Comparison of ENCODE assay signal across 18 cellular contexts in genomic region chr12:57618966-57619433, GRCh38. TPM values are rescaled to one million over a fixed set of nuclear protein-coding genes. Genes with fewer than 3 reads are reported as not detected.
DNase-seq lines count a peak whose midpoint lies in the region; ATAC-seq and TF ChIP-seq lines count a peak whose summit lies in the region.
"Had no signal": no experiment of that assay in that cellular context is flagged by ENCODE, and none has a peak within 500 bp of the region (broad histone marks: within the 10 kb centered on the region; RNA-seq: fewer than 3 reads in every experiment).

No MANE protein-coding gene starts in this region.

- peaks cover 29% of the 10 kb centered on the region for H3K4me1 Mint-ChIP-seq in T-helper 17 cell
- peaks cover 34% of the 10 kb centered on the region for H3K4me1 Mint-ChIP-seq in stimulated activated effector memory CD8-positive, alpha-beta T cell treated with anti-CD3 and anti-CD28 coated beads, Interleukin-12 subunit alpha, Interleukin-12 subunit beta, amount 100 ng/mL, for 72 hours

- H3K4me1 ChIP-seq in heart left ventricle (peaks cover 0 to 52% (median 21%) of the 10 kb centered on the region in 12 donors), iPS-18a (ENCODE audit: control insufficient read depth, low read depth, low read length) (peaks cover 4% of the 10 kb centered on the region), uterus (peaks cover 0 to 6% of the 10 kb centered on the region in 2 donors)

- H3K36me3 ChIP-seq in heart left ventricle = peaks cover 0 to 24% (median 10%) of the 10 kb centered on the region in 9 donors
- H3K36me3 ChIP-seq in iPS-18a (ENCODE audit: control insufficient read depth, low read depth, low read length) = no peaks in the 10 kb centered on the region
- H3K36me3 ChIP-seq in uterus = no peaks in the 10 kb centered on the region

- peak overlapping the region in 9 of 12 donors; percentile 9 to 82 (median 69) for H3K27ac ChIP-seq in heart left ventricle
- no peak overlapping the region for H3K27ac ChIP-seq in iPS-18a (ENCODE audit: low read length)
- no peak overlapping the region for H3K27ac ChIP-seq in uterus
- H3K27ac ChIP-seq: esophagus muscularis mucosa had no signal

- H3K27me3 ChIP-seq in heart left ventricle = peaks cover 3 to 52% (median 22%) of the 10 kb centered on the region in 9 donors
- H3K27me3 ChIP-seq in iPS-18a (ENCODE audit: control insufficient read depth, insufficient read depth, low read length) = peaks cover 88% of the 10 kb centered on the region
- no peaks in the 10 kb centered on the region for H3K27me3 ChIP-seq in uterus

- H3K4me3 ChIP-seq in heart left ventricle (peak overlapping the region in 8 of 12 donors; percentile 25 to 66 (median 48)), iPS-18a (ENCODE audit: low read length) (peak overlapping the region; percentile 34), uterus (no peak overlapping the region)
- H3K4me3 ChIP-seq: esophagus muscularis mucosa, K562 had no signal

- H3K9me3 ChIP-seq in heart left ventricle (no peaks in the 10 kb centered on the region), T-helper 17 cell (ENCODE audit: control insufficient read depth, low read length, poor library complexity, severe bottlenecking) (no peaks in the 10 kb centered on the region), iPS-18a (ENCODE audit: control insufficient read depth, low read depth, low read length) (no peaks in the 10 kb centered on the region), uterus (no peaks in the 10 kb centered on the region)
- H3K9me3 ChIP-seq: esophagus muscularis mucosa had no signal

- peaks cover 11% of the 10 kb centered on the region for H3K36me3 Mint-ChIP-seq in T-helper 17 cell (ENCODE audit: low read depth)
- no peaks in the 10 kb centered on the region for H3K36me3 Mint-ChIP-seq in stimulated activated effector memory CD8-positive, alpha-beta T cell treated with anti-CD3 and anti-CD28 coated beads, Interleukin-12 subunit alpha, Interleukin-12 subunit beta, amount 100 ng/mL, for 72 hours
- H3K36me3 Mint-ChIP-seq: activated naive CD4-positive, alpha-beta T cell treated with anti-CD3 and anti-CD28 coated beads, Interleukin-2, amount 10 ng/mL, durations not matched to agents 7 days and 5 days had no signal

- 47 to 63% (median 55%) methylated on average over 16 of the region's 16 CpGs for WGBS in heart left ventricle, 4 donors

- peaks cover 95% of the 10 kb centered on the region for H3K27me3 Mint-ChIP-seq in T-helper 17 cell

- DNase-seq in heart left ventricle (peak in 1 of 5 donors; percentile 58), left ventricle myocardium superior (no peak), T-helper 17 cell (no peak), NOMO-1 treated with DMSO at 0.1 percent for 48 hours (lab: John Stamatoyannopoulos, UW; ENCODE audit: unreplicated experiment) (no peak), GDM1 (lab: John Stamatoyannopoulos, UW) (no peak), uterus (no peak)
- no peak for DNase-seq in stimulated activated effector memory CD8-positive, alpha-beta T cell treated with anti-CD3 and anti-CD28 coated beads, Interleukin-12 subunit alpha, Interleukin-12 subunit beta, amount 100 ng/mL, for 72 hours (ENCODE audit: low spot score in 2 of 2)
- DNase-seq: activated CD4-positive, CD25-positive, alpha-beta regulatory T cell treated with anti-CD3 and anti-CD28 coated beads, Interleukin-2, amount 50 U/mL, for 72 hours; COR-L47; kidney glomerular epithelial cell; MV-4-11; NCI-H2029; NCI-H510A treated with DMSO at 0.1 percent for 48 hours had no signal

- no peak overlapping the region for H3K27ac Mint-ChIP-seq in T-helper 17 cell
- H3K27ac Mint-ChIP-seq in stimulated activated effector memory CD8-positive, alpha-beta T cell treated with anti-CD3 and anti-CD28 coated beads, Interleukin-12 subunit alpha, Interleukin-12 subunit beta, amount 100 ng/mL, for 72 hours = no peak overlapping the region
- H3K27ac Mint-ChIP-seq: activated naive CD4-positive, alpha-beta T cell treated with anti-CD3 and anti-CD28 coated beads, Interleukin-2, amount 10 ng/mL, durations not matched to agents 7 days and 5 days had no signal

- TF ChIP-seq CTCF in heart left ventricle (IDR thresholded peaks at IDR 0.05) = no peak
- TF ChIP-seq CTCF in uterus (IDR thresholded peaks at IDR 0.05) = no peak

- no peaks in the 10 kb centered on the region for H3K9me3 Mint-ChIP-seq in stimulated activated effector memory CD8-positive, alpha-beta T cell treated with anti-CD3 and anti-CD28 coated beads, Interleukin-12 subunit alpha, Interleukin-12 subunit beta, amount 100 ng/mL, for 72 hours
- H3K9me3 Mint-ChIP-seq: activated naive CD4-positive, alpha-beta T cell treated with anti-CD3 and anti-CD28 coated beads, Interleukin-2, amount 10 ng/mL, durations not matched to agents 7 days and 5 days had no signal

- ATAC-seq in heart left ventricle (peak; percentile 12 to 58 (median 30)), left ventricle myocardium superior (no peak), T-helper 17 cell (no peak)
- ATAC-seq in stimulated activated effector memory CD8-positive, alpha-beta T cell treated with anti-CD3 and anti-CD28 coated beads, Interleukin-12 subunit alpha, Interleukin-12 subunit beta, amount 100 ng/mL, for 72 hours = no peak
- ATAC-seq: K562 had no signal

- H3K4me3 Mint-ChIP-seq in T-helper 17 cell = peak overlapping the region; percentile 68
- H3K4me3 Mint-ChIP-seq in stimulated activated effector memory CD8-positive, alpha-beta T cell treated with anti-CD3 and anti-CD28 coated beads, Interleukin-12 subunit alpha, Interleukin-12 subunit beta, amount 100 ng/mL, for 72 hours = peak overlapping the region; percentile 47
- H3K4me3 Mint-ChIP-seq: activated naive CD4-positive, alpha-beta T cell treated with anti-CD3 and anti-CD28 coated beads, Interleukin-2, amount 10 ng/mL, durations not matched to agents 7 days and 5 days had no signal

- TF ChIP-seq POLR2A in heart left ventricle (IDR thresholded peaks at IDR 0.05) (no peak), uterus (IDR thresholded peaks at IDR 0.05) (no peak)

- no peak overlapping the region for H3K9ac ChIP-seq in iPS-18a (ENCODE audit: low read length)

- intact Hi-C loops in heart left ventricle (cut with DNase I) = loop anchor here in 1 of 10 donors (2.0 kb wide), 1 partner anchor 98 kb away; the partner anchor contains the start of gene DDIT3
- intact Hi-C loops in left ventricle myocardium superior (cut with micrococcal nuclease) = no loop called here
- intact Hi-C loops in uterus (cut with DNase I; ENCODE audit: low total_unique reads) = no loop called here

RNA-seq across cellular contexts. Expression of gene ARHGEF25, which starts 7.8 kb away (rescaled TPM):
- 10 to 100 TPM in 4 of 9 donors, 1 to 10 TPM in 5; 5.5 to 11.5 (median 9.5) TPM for total RNA-seq in heart left ventricle
- polyA plus RNA-seq in heart left ventricle = 10 to 100 TPM; 10.2 to 20.3 TPM
- 11.9 TPM for total RNA-seq in left ventricle myocardium superior
- total RNA-seq in T-helper 17 cell = 1 to 10 TPM in 1 of 2 donors, under 1 TPM in 1; 0.37 to 1.2 TPM
- 100 to 1,000 TPM in 1 of 4 donors, 10 to 100 TPM in 3; 52.9 to 205 (median 85.6) TPM for total RNA-seq in uterus

RNA-seq across cellular contexts. Expression of gene B4GALNT1, which starts 14.0 kb away (rescaled TPM):
- total RNA-seq in heart left ventricle = 1 to 10 TPM; 1.9 to 8.8 (median 5.9) TPM
- polyA plus RNA-seq in heart left ventricle = 1 to 10 TPM; 2.6 to 5.1 TPM
- total RNA-seq in left ventricle myocardium superior = 5.1 TPM
- not detected for total RNA-seq in T-helper 17 cell
- 10 to 100 TPM in 1 of 4 donors, 1 to 10 TPM in 3; 2.9 to 14.1 (median 3.9) TPM for total RNA-seq in uterus
- total RNA-seq: bronchial epithelial cell had no signal

RNA-seq across cellular contexts. Expression of gene DTX3, which starts 14.4 kb away (rescaled TPM):
- total RNA-seq in heart left ventricle = 10 to 100 TPM; 15.6 to 30.7 (median 22.4) TPM
- 10 to 100 TPM; 16.3 to 28.3 TPM for polyA plus RNA-seq in heart left ventricle
- 21.4 TPM for total RNA-seq in left ventricle myocardium superior
- 10 to 100 TPM; 24.4 to 32.8 TPM for total RNA-seq in T-helper 17 cell
- 10 to 100 TPM; 17.6 to 82.5 (median 40.9) TPM for total RNA-seq in uterus

RNA-seq across cellular contexts. Expression of gene PIP4K2C, which starts 28.0 kb away (rescaled TPM):
- 10 to 100 TPM; 12.9 to 31.0 (median 17.0) TPM for total RNA-seq in heart left ventricle
- 10 to 100 TPM in 1 of 2 donors, 1 to 10 TPM in 1; 4.6 to 22.6 TPM for polyA plus RNA-seq in heart left ventricle
- total RNA-seq in left ventricle myocardium superior = 11.9 TPM
- total RNA-seq in T-helper 17 cell = 10 to 100 TPM; 28.9 to 32.2 TPM
- 10 to 100 TPM in 3 of 4 donors, 1 to 10 TPM in 1; 2.6 to 29.3 (median 18.8) TPM for total RNA-seq in uterus

Comparison
In these comparisons a context has a peak if more than half of its experiments do, and no peak if none do; other contexts are left out.
1. ATAC-seq: peak in heart left ventricle (4 of 4); none in left ventricle myocardium superior (single experiment), T-helper 17 cell (single experiment) and stimulated activated effector memory CD8-positive, alpha-beta T cell treated with anti-CD3 and anti-CD28 coated beads, Interleukin-12 subunit alpha, Interleukin-12 subunit beta, amount 100 ng/mL, for 72 hours (single experiment).
2. H3K27ac ChIP-seq: peak in heart left ventricle (9 of 12); none in iPS-18a (single experiment) and uterus (0 of 2).
3. H3K4me3 ChIP-seq: peak in heart left ventricle (8 of 12) and iPS-18a (single experiment); none in uterus (0 of 2).